In the genomic region with DNA sequence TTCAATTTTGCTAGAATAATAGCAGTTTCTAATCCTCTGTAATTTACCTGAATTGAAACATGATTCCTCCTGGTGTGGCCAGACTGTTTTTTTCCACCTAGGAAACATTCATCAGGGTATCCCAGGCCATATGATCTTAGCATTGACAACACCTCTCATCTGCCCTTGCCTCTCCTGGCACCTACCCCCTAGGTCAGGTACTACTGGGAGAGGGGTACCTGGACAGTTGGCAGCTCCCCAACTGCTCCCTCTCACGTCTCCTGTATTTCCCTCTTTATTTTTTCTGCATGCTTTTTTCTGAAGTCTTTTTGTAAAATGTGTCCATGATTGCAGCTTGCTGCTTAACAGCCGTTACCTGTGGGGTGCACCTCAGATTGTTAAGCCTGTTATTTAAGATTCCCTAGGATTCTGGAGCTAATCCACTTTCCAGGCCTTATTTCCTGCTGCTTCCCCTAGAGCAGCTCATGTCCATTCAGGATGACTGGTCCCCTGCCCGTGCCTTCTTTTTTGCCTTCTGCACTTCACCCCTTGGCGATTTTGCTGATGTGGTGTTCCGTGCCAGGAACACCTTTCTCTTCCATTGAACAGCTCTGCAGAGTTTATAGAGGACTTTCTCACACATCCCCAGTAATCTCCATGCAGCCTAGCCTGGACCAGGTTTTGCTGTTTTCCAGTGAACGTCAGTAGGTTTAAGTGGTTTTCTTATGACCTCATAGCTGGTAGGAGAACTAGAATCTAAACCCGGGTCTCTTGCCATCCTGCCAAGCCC, we compare ENCODE assay signal across 12 cellular contexts. TPM values are rescaled to one million over a fixed set of nuclear protein-coding genes. Genes with fewer than 3 reads are reported as not detected.
DNase-seq lines count a peak whose midpoint lies in the region; ATAC-seq and TF ChIP-seq lines count a peak whose summit lies in the region.
"Had no signal": no experiment of that assay in that cellular context is flagged by ENCODE, and none has a peak within 500 bp of the region (broad histone marks: within the 10 kb centered on the region; RNA-seq: fewer than 3 reads in every experiment).

No MANE protein-coding gene starts in this region.

- DNase-seq in HEK293T (ENCODE audit: extremely low spot score) (peak; percentile 30), NCI-H774 (lab: John Stamatoyannopoulos, UW) (peak; percentile 50), osteoblast (ENCODE audit: insufficient read length, low spot score, missing footprints) (no peak), sigmoid colon (no peak), AG08396 (ENCODE audit: low spot score) (no peak)
- DNase-seq in naive thymus-derived CD4-positive, alpha-beta T cell = no peak
- DNase-seq in effector CD8-positive, alpha-beta T cell (lab: John Stamatoyannopoulos, UW) = no peak
- DNase-seq: activated T-cell treated with anti-CD3 and anti-CD28 coated beads, Interleukin-2, amount 50 U/mL, for 24 hours; GOT3; SW 1271 had no signal

- H3K27ac ChIP-seq in osteoblast (ENCODE audit: low read depth, low read length) = no peak overlapping the region
- H3K27ac ChIP-seq in sigmoid colon = no peak overlapping the region
- H3K27ac ChIP-seq in naive thymus-derived CD4-positive, alpha-beta T cell (ENCODE audit: low read depth, low read length) = no peak overlapping the region
- H3K27ac ChIP-seq: KMS-11 had no signal

- peaks cover 71% of the 10 kb centered on the region for H3K79me2 ChIP-seq in osteoblast (ENCODE audit: insufficient read depth, low read length)

- no peak for TF ChIP-seq CTCF in osteoblast (IDR thresholded peaks at IDR 0.05; ENCODE audit: extremely low read depth, low read depth, low read length)
- no peak for TF ChIP-seq CTCF in sigmoid colon (IDR thresholded peaks at IDR 0.05)

- peaks cover 0 to 8% (median 4%) of the 10 kb centered on the region in 5 donors for H3K36me3 Mint-ChIP-seq in naive thymus-derived CD4-positive, alpha-beta T cell

- H3K4me1 ChIP-seq in osteoblast (ENCODE audit: insufficient read depth, low read length) (peaks cover 6% of the 10 kb centered on the region), sigmoid colon (peaks cover 0 to 69% (median 44%) of the 10 kb centered on the region in 4 donors)
- H3K4me1 ChIP-seq in naive thymus-derived CD4-positive, alpha-beta T cell (ENCODE audit: control insufficient read depth in 2 of 2, insufficient read depth in 2 of 2, low read length in 2 of 2) = peaks cover 0 to 6% of the 10 kb centered on the region in 2 donors

- peaks cover 16 to 55% (median 35%) of the 10 kb centered on the region in 7 donors for H3K4me1 Mint-ChIP-seq in naive thymus-derived CD4-positive, alpha-beta T cell

- TF ChIP-seq EP300 in sigmoid colon (IDR thresholded peaks at IDR 0.05) = no peak

- H2AFZ ChIP-seq in osteoblast (ENCODE audit: low read length) = no peak overlapping the region

- WGBS in sigmoid colon, 2 donors = 31 to 59% methylated on average over 7 of the region's 7 CpGs

- H3K4me3 ChIP-seq in osteoblast (ENCODE audit: insufficient read depth, low read length) = no peak overlapping the region
- H3K4me3 ChIP-seq in sigmoid colon = no peak overlapping the region
- H3K4me3 ChIP-seq in naive thymus-derived CD4-positive, alpha-beta T cell (ENCODE audit: low read length) = no peak overlapping the region

- H3K4me2 ChIP-seq in osteoblast (ENCODE audit: insufficient read depth, low read length) = peak overlapping the region; percentile 43
- H3K4me2 ChIP-seq: KMS-11 had no signal

- POLR2A ChIA-PET in HEK293T (lab: Yijun Ruan, JAX) = interaction anchor here (1.6 to 1.7 kb wide), 2 partner anchors 9 to 66 kb away, joined by 3 read pairs; a partner anchor contains a TSS
- POLR2A ChIA-PET in naive thymus-derived CD4-positive, alpha-beta T cell (lab: Charles Lee) = no interaction called here

- intact Hi-C loops in sigmoid colon (cut with DNase I) = no loop called here
- intact Hi-C loops in naive thymus-derived CD4-positive, alpha-beta T cell (cut with micrococcal nuclease) = no loop called here

- peak overlapping the region in 1 of 9 donors; percentile 63 for H3K27ac Mint-ChIP-seq in naive thymus-derived CD4-positive, alpha-beta T cell
- H3K27ac Mint-ChIP-seq: activated T-cell treated with anti-CD3 and anti-CD28 coated beads, Interleukin-2, amount 50 U/mL, for 24 hours had no signal

- H3K27me3 ChIP-seq in osteoblast (ENCODE audit: insufficient read depth, low read length) (no peaks in the 10 kb centered on the region), sigmoid colon (no peaks in the 10 kb centered on the region)
- no peaks in the 10 kb centered on the region for H3K27me3 ChIP-seq in naive thymus-derived CD4-positive, alpha-beta T cell (ENCODE audit: control insufficient read depth in 2 of 2, insufficient read depth in 2 of 2, low read length in 2 of 2)

- TF ChIP-seq POLR2A in sigmoid colon (IDR thresholded peaks at IDR 0.05) = no peak

- H3K9me3 Mint-ChIP-seq in naive thymus-derived CD4-positive, alpha-beta T cell = peaks cover 0 to 4% (median 0%) of the 10 kb centered on the region in 11 donors
- H3K9me3 Mint-ChIP-seq: activated T-cell treated with anti-CD3 and anti-CD28 coated beads, Interleukin-2, amount 50 U/mL, for 24 hours had no signal

- no peak overlapping the region for H3K4me3 Mint-ChIP-seq in naive thymus-derived CD4-positive, alpha-beta T cell
- H3K4me3 Mint-ChIP-seq: activated T-cell treated with anti-CD3 and anti-CD28 coated beads, Interleukin-2, amount 50 U/mL, for 24 hours had no signal

- peaks cover 17% of the 10 kb centered on the region for H4K20me1 ChIP-seq in osteoblast (ENCODE audit: insufficient read depth, low read length)

- peak; percentile 26 for ATAC-seq in esophagus mucosa
- ATAC-seq in naive thymus-derived CD4-positive, alpha-beta T cell = no peak

- H3K27me3 Mint-ChIP-seq in naive thymus-derived CD4-positive, alpha-beta T cell = no peaks in the 10 kb centered on the region
- H3K27me3 Mint-ChIP-seq: activated T-cell treated with anti-CD3 and anti-CD28 coated beads, Interleukin-2, amount 50 U/mL, for 24 hours had no signal

- H3K36me3 ChIP-seq in osteoblast (ENCODE audit: insufficient read depth, low read length) (no peaks in the 10 kb centered on the region), sigmoid colon (no peaks in the 10 kb centered on the region)
- H3K36me3 ChIP-seq in naive thymus-derived CD4-positive, alpha-beta T cell (ENCODE audit: control insufficient read depth in 2 of 3, insufficient read depth in 3 of 3, low read length in 3 of 3) = no peaks in the 10 kb centered on the region

- H3K9me3 ChIP-seq in osteoblast (ENCODE audit: low read depth, low read length) (no peaks in the 10 kb centered on the region), sigmoid colon (no peaks in the 10 kb centered on the region)
- no peaks in the 10 kb centered on the region for H3K9me3 ChIP-seq in naive thymus-derived CD4-positive, alpha-beta T cell (ENCODE audit: control insufficient read depth in 2 of 3, low read length in 3 of 3)

- CTCF ChIA-PET in HEK293T (lab: Yijun Ruan, JAX) = interaction anchor here (1.0 kb wide), 1 partner anchor 9 kb away, joined by 4 read pairs; no protein-coding TSS in a partner anchor
- CTCF ChIA-PET in naive thymus-derived CD4-positive, alpha-beta T cell (lab: Charles Lee) = no interaction called here

TF ChIP-seq in HEK293T, 16 proteins besides CTCF, POLR2A, EP300 and RAD21:
- TF ChIP-seq FOXA1 (IDR thresholded peaks at IDR 0.05) (no peak), ARNT (IDR thresholded peaks at IDR 0.05) (no peak), FOXM1 (IDR thresholded peaks at IDR 0.05; ENCODE audit: borderline replicate concordance) (no peak), SUZ12 (IDR thresholded peaks at IDR 0.05) (no peak), HDGF (IDR thresholded peaks at IDR 0.05; ENCODE audit: borderline replicate concordance) (no peak), FOXK2 (IDR thresholded peaks at IDR 0.05) (no peak), CTBP1 (IDR thresholded peaks at IDR 0.05; ENCODE audit: borderline replicate concordance) (no peak), NFRKB (IDR thresholded peaks at IDR 0.05) (no peak), BHLHE40 (IDR thresholded peaks at IDR 0.05; ENCODE audit: borderline replicate concordance) (no peak), TARDBP (IDR thresholded peaks at IDR 0.05) (no peak), ELF4 (IDR thresholded peaks at IDR 0.05) (no peak), ZNF384 (IDR thresholded peaks at IDR 0.05) (no peak), LEF1 (IDR thresholded peaks at IDR 0.05; ENCODE audit: borderline replicate concordance) (no peak), L3MBTL2 (conservative IDR thresholded peaks at IDR 0.05) (no peak), SP1 (IDR thresholded peaks at IDR 0.05) (no peak)
- TF ChIP-seq, protein P1, sequence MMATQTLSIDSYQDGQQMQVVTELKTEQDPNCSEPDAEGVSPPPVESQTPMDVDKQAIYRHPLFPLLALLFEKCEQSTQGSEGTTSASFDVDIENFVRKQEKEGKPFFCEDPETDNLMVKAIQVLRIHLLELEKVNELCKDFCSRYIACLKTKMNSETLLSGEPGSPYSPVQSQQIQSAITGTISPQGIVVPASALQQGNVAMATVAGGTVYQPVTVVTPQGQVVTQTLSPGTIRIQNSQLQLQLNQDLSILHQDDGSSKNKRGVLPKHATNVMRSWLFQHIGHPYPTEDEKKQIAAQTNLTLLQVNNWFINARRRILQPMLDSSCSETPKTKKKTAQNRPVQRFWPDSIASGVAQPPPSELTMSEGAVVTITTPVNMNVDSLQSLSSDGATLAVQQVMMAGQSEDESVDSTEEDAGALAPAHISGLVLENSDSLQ (IDR thresholded peaks at IDR 0.05) = no peak

RNA-seq across cellular contexts. Expression of a gene that starts 33.6 kb away (rescaled TPM):
- total RNA-seq in esophagus mucosa (8.5 TPM), osteoblast (38.7 and 41.5 TPM in 2 replicates), sigmoid colon (1 to 10 TPM; 6.4 to 10.0 (median 8.2) TPM)
- 10 to 100 TPM in 1 of 3 donors, 1 to 10 TPM in 2; 7.8 to 16.4 (median 9.3) TPM for polyA plus RNA-seq in sigmoid colon
- total RNA-seq in naive thymus-derived CD4-positive, alpha-beta T cell = 10 to 100 TPM in 1 of 5 experiments, 1 to 10 TPM in 4; 6.6 to 15.8 (median 9.2) TPM
- polyA plus RNA-seq in naive thymus-derived CD4-positive, alpha-beta T cell = 1 to 10 TPM in 1 of 2 donors, under 1 TPM in 1; 0.98 to 1.8 TPM

Comparison
In these comparisons a context has a peak if more than half of its experiments do, and no peak if none do; other contexts are left out.
1. DNase-seq: peak in HEK293T (single experiment) and NCI-H774 (single experiment); none in osteoblast (single experiment), sigmoid colon (single experiment), naive thymus-derived CD4-positive, alpha-beta T cell (0 of 9), effector CD8-positive, alpha-beta T cell (single experiment) and AG08396 (single experiment).